23 cellular contexts compared by ENCODE assay signal in genomic region chr10:78614744-78615143, GRCh38.
A peak's percentile ranks its signal among the peaks of the same experiment; 100 is the strongest.
DNase-seq lines count a peak whose midpoint lies in the region; ATAC-seq, FAIRE-seq and TF ChIP-seq lines count a peak whose summit lies in the region.
"Had no signal": no experiment of that assay in that cellular context is flagged by ENCODE, and none has a peak within 500 bp of the region (broad histone marks: within the 10 kb centered on the region; RNA-seq: fewer than 3 reads in every experiment).

No MANE protein-coding gene starts in this region.

- no peak for TF ChIP-seq RAD21 in K562 (CRISPR knock-in tag; conservative IDR thresholded peaks at IDR 0.05 in 1 of 2, IDR thresholded peaks at IDR 0.05 in 1 of 2)

- H3K4ac ChIP-seq in trophoblast cell (ENCODE audit: low read depth, low read length) = no peak overlapping the region

- H3K9ac ChIP-seq in K562 (ENCODE audit: insufficient read depth in 1 of 2, low read depth in 2 of 2, low read length in 2 of 2) (no peak overlapping the region), endodermal cell (ENCODE audit: extremely low read depth, low read length, poor library complexity, severe bottlenecking) (no peak overlapping the region), trophoblast cell (ENCODE audit: low read length) (no peak overlapping the region)
- H3K9ac ChIP-seq: BLaER1 treated with 17β-estradiol and CSF1 and Interleukin-3, amounts not matched to agents 10 nM and 100 nM had no signal

- peaks cover 21% of the 10 kb centered on the region for H3K4me1 Mint-ChIP-seq in endodermal cell
- H3K4me1 Mint-ChIP-seq: B cell had no signal

- no peak overlapping the region for H2AK5ac ChIP-seq in trophoblast cell (ENCODE audit: low read length)

- H2BK12ac ChIP-seq in trophoblast cell (ENCODE audit: low read length) = no peak overlapping the region

- no TSS peak for BruUV-seq in K562 (replicated peaks; lab: Mats Ljungman, UMichigan)

- H3K27ac Mint-ChIP-seq in endodermal cell = no peak overlapping the region
- H3K27ac Mint-ChIP-seq: B cell; CD4-positive, alpha-beta T cell; CD8-positive, alpha-beta T cell had no signal

- no peak overlapping the region for H3K18ac ChIP-seq in trophoblast cell (ENCODE audit: low read length)

- TF ChIP-seq EP300 in K562 (IDR thresholded peaks at IDR 0.05; ENCODE audit: low read length) = no peak

- POLR2A ChIA-PET in K562 (lab: Yijun Ruan, JAX) = interaction anchor here (1.9 kb wide), 1 partner anchor 12 kb away, joined by 6 read pairs; no protein-coding TSS in a partner anchor

- CTCF ChIA-PET in K562 (lab: Yijun Ruan, JAX; ENCODE audit: low intra/inter-chr PET ratio) = no interaction called here

- no peaks in the 10 kb centered on the region for H4K20me1 ChIP-seq in K562 (replicated peaks; ENCODE audit: control insufficient read depth, insufficient read depth, low read length)
- H4K20me1 ChIP-seq: BLaER1 treated with 17β-estradiol and CSF1 and Interleukin-3, amounts not matched to agents 10 nM and 100 nM had no signal

- H2BK120ac ChIP-seq in trophoblast cell (ENCODE audit: insufficient read depth, low read length, poor library complexity) = no peak overlapping the region

- H3K27me3 Mint-ChIP-seq in endodermal cell (ENCODE audit: insufficient read depth) = peaks cover 15% of the 10 kb centered on the region

- H3K4me3 ChIP-seq in K562 = no peak overlapping the region
- no peak overlapping the region for H3K4me3 ChIP-seq in endodermal cell (ENCODE audit: low read length)
- H3K4me3 ChIP-seq in trophoblast cell (ENCODE audit: low read depth, low read length) = peak overlapping the region; percentile 37
- H3K4me3 ChIP-seq: A549; BLaER1 treated with 17β-estradiol and CSF1 and Interleukin-3, amounts not matched to agents 10 nM and 100 nM had no signal

- H3K14ac ChIP-seq in trophoblast cell (ENCODE audit: low read length) = no peak overlapping the region

- peak; percentile 3 for DNase-seq in activated CD8-positive, alpha-beta memory T cell treated with anti-CD3 and anti-CD28 coated beads for 24 hours
- no peak for DNase-seq in activated CD8-positive, alpha-beta memory T cell treated with anti-CD3 and anti-CD28 coated beads, Interleukin-2, amount 50 U/mL, for 48 hours
- DNase-seq in K562 (ENCODE audit: extremely low read depth in 1 of 4, low spot score in 3 of 4) (no peak), endodermal cell (peak; percentile 17), trophoblast cell (no peak), H54 (ENCODE audit: insufficient read length, low spot score) (no peak)
- DNase-seq: AML-193; Caco-2; Calu3; CD4-positive, alpha-beta T cell; DMS79 treated with DMSO at 0.1 percent for 48 hours; GF-D8 had no signal

- no peak overlapping the region for H4K12ac ChIP-seq in trophoblast cell (ENCODE audit: low read depth, low read length)

- no peak overlapping the region for H4K8ac ChIP-seq in trophoblast cell (ENCODE audit: low read depth, low read length)

- H3K36me3 ChIP-seq in K562 (ENCODE audit: control insufficient read depth, insufficient read depth, low read length) (no peaks in the 10 kb centered on the region), endodermal cell (ENCODE audit: control insufficient read depth, insufficient read depth, low read length) (no peaks in the 10 kb centered on the region), trophoblast cell (ENCODE audit: control insufficient read depth in 1 of 2, insufficient read depth in 2 of 2, low read length in 2 of 2) (no peaks in the 10 kb centered on the region)
- H3K36me3 ChIP-seq: BLaER1 treated with 17β-estradiol and CSF1 and Interleukin-3, amounts not matched to agents 10 nM and 100 nM had no signal

- H3K79me1 ChIP-seq in trophoblast cell (ENCODE audit: low read length) = peaks cover 4% of the 10 kb centered on the region

- H2AFZ ChIP-seq in K562 (ENCODE audit: low read depth, low read length) = no peak overlapping the region
- H2AFZ ChIP-seq in trophoblast cell (ENCODE audit: insufficient read depth, low read length, poor library complexity) = no peak overlapping the region

- TF ChIP-seq POLR2A in K562 (conservative IDR thresholded peaks at IDR 0.05) (no peak), H54 (IDR thresholded peaks at IDR 0.05; ENCODE audit: low read depth, low read length) (no peak)

- intact Hi-C loops in K562 (cut with micrococcal nuclease) = no loop called here

- ATAC-seq in K562 = no peak
- no peak for ATAC-seq in HG03280 (IDR thresholded peaks at IDR 0.05; ENCODE audit: unreplicated experiment)
- ATAC-seq: A549; CD8-positive, alpha-beta T cell had no signal

- H3K27ac ChIP-seq in K562 (ENCODE audit: extremely low read depth, low read depth, low read length) (no peak overlapping the region), endodermal cell (ENCODE audit: low read depth, low read length) (no peak overlapping the region), trophoblast cell (ENCODE audit: low read depth, low read length) (no peak overlapping the region)
- H3K27ac ChIP-seq: 22Rv1; A549; BLaER1 treated with 17β-estradiol and CSF1 and Interleukin-3, amounts not matched to agents 10 nM and 100 nM; C4-2B had no signal

- no peak overlapping the region for H4K91ac ChIP-seq in trophoblast cell (ENCODE audit: low read depth, low read length)

- H2BK5ac ChIP-seq in trophoblast cell (ENCODE audit: low read depth, low read length, poor library complexity) = no peak overlapping the region

- H3K4me2 ChIP-seq in K562 (ENCODE audit: insufficient read depth, low read length) (no peak overlapping the region), trophoblast cell (ENCODE audit: low read length) (no peak overlapping the region)
- H3K4me2 ChIP-seq: A549; BLaER1 treated with 17β-estradiol and CSF1 and Interleukin-3, amounts not matched to agents 10 nM and 100 nM had no signal

- H3K9me3 ChIP-seq in K562 (replicated peaks; ENCODE audit: control insufficient read depth, insufficient read depth, low read depth, low read length) (no peaks in the 10 kb centered on the region), endodermal cell (ENCODE audit: control insufficient read depth, low read length) (no peaks in the 10 kb centered on the region), trophoblast cell (ENCODE audit: insufficient read depth, low read depth, low read length) (no peaks in the 10 kb centered on the region)
- H3K9me3 ChIP-seq: A549 had no signal

- H3K27me3 ChIP-seq in K562 (ENCODE audit: control insufficient read depth in 2 of 2, insufficient read depth in 2 of 2, low read length in 2 of 2) (no peaks in the 10 kb centered on the region), endodermal cell (ENCODE audit: control insufficient read depth, insufficient read depth, low read length, poor library complexity, severe bottlenecking) (no peaks in the 10 kb centered on the region), trophoblast cell (ENCODE audit: insufficient read depth, low read length) (no peaks in the 10 kb centered on the region)
- H3K27me3 ChIP-seq: BLaER1 treated with 17β-estradiol and CSF1 and Interleukin-3, amounts not matched to agents 10 nM and 100 nM had no signal

- no peaks in the 10 kb centered on the region for H3K4me1 ChIP-seq in K562 (replicated peaks in 1 of 2; ENCODE audit: control insufficient read depth in 2 of 2, insufficient read depth in 2 of 2, low read length in 2 of 2)
- peaks cover 17% of the 10 kb centered on the region for H3K4me1 ChIP-seq in endodermal cell (ENCODE audit: control insufficient read depth, insufficient read depth, low read length)
- H3K4me1 ChIP-seq in trophoblast cell (ENCODE audit: control insufficient read depth in 1 of 2, insufficient read depth in 2 of 2, low read length in 2 of 2) = peaks cover 3 to 9% of the 10 kb centered on the region in 2 experiments
- H3K4me1 ChIP-seq: A549, Caco-2 had no signal

- no peak overlapping the region for H3K23ac ChIP-seq in trophoblast cell (ENCODE audit: low read length)

- in situ Hi-C loops in K562 (cut with MboI) = no loop called here

- H3K4me3 Mint-ChIP-seq in endodermal cell = no peak overlapping the region
- H3K4me3 Mint-ChIP-seq: B cell; CD4-positive, alpha-beta T cell; CD8-positive, alpha-beta T cell had no signal

- H3K9me3 Mint-ChIP-seq in endodermal cell = peaks cover 3% of the 10 kb centered on the region

- WGBS in K562 (ENCODE audit: insufficient coverage, low coverage, missing lambda C conversion rate) = 0% methylated on average over 3 of the region's 3 CpGs
- 90 to 100% methylated on average over 2 to 3 of the region's 3 CpGs for WGBS in endodermal cell (ENCODE audit: insufficient coverage in 1 of 2, insufficient read length in 1 of 2), 2 experiments
- WGBS in trophoblast cell (ENCODE audit: extremely low coverage, insufficient coverage, insufficient read length) = no CpG with 5 or more reads among the region's 3 CpGs

- no peak for TF ChIP-seq CTCF in K562 (IDR thresholded peaks at IDR 0.05 in 2 of 3, conservative IDR thresholded peaks at IDR 0.05 in 1 of 3; ENCODE audit: insufficient read depth in 2 of 3, low read depth in 1 of 3, low read length in 3 of 3)
- TF ChIP-seq CTCF in endodermal cell (conservative IDR thresholded peaks at IDR 0.05) = no peak

- H3K36me3 Mint-ChIP-seq in endodermal cell (ENCODE audit: low read depth) = no peaks in the 10 kb centered on the region
- H3K36me3 Mint-ChIP-seq: CD8-positive, alpha-beta T cell had no signal

- no peak for FAIRE-seq in K562 (lab: Jason Lieb, UNC)
- no peak for FAIRE-seq in H54 (lab: Jason Lieb, UNC)
- FAIRE-seq: A549, D721Med, G401.6, GM12891, GM19239 had no signal

- no peaks in the 10 kb centered on the region for H3K9me1 ChIP-seq in K562 (ENCODE audit: control insufficient read depth, insufficient read depth, low read length)

- H3K79me2 ChIP-seq in K562 (ENCODE audit: control insufficient read depth, insufficient read depth, low read length) (no peaks in the 10 kb centered on the region), trophoblast cell (ENCODE audit: control insufficient read depth, insufficient read depth, low read length, poor library complexity) (no peaks in the 10 kb centered on the region)

TF ChIP-seq in K562, 482 proteins besides CTCF, POLR2A, EP300 and RAD21:
- TF ChIP-seq XRCC5 (IDR thresholded peaks at IDR 0.05; ENCODE audit: low read depth, low read length) = no peak
- TF ChIP-seq GATAD2B (IDR thresholded peaks at IDR 0.05; ENCODE audit: borderline replicate concordance) = no peak
- TF ChIP-seq, protein P1, sequence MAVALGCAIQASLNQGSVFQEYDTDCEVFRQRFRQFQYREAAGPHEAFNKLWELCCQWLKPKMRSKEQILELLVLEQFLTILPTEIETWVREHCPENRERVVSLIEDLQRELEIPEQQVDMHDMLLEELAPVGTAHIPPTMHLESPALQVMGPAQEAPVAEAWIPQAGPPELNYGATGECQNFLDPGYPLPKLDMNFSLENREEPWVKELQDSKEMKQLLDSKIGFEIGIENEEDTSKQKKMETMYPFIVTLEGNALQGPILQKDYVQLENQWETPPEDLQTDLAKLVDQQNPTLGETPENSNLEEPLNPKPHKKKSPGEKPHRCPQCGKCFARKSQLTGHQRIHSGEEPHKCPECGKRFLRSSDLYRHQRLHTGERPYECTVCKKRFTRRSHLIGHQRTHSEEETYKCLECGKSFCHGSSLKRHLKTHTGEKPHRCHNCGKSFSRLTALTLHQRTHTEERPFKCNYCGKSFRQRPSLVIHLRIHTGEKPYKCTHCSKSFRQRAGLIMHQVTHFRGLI (CRISPR knock-in tag; IDR thresholded peaks at IDR 0.05) = no peak
- TF ChIP-seq RBM25 (IDR thresholded peaks at IDR 0.05; ENCODE audit: low read depth, low read length, severe bottlenecking) = peak; percentile 62
- TF ChIP-seq WHSC1 (IDR thresholded peaks at IDR 0.05; ENCODE audit: low read length) = no peak

Comparison
In these comparisons a context has a peak if more than half of its experiments do, and no peak if none do; other contexts are left out.
1. DNase-seq: peak in activated CD8-positive, alpha-beta memory T cell treated with anti-CD3 and anti-CD28 coated beads for 24 hours (single experiment) and endodermal cell (single experiment); none in activated CD8-positive, alpha-beta memory T cell treated with anti-CD3 and anti-CD28 coated beads, Interleukin-2, amount 50 U/mL, for 48 hours (single experiment), K562 (0 of 4), trophoblast cell (0 of 2) and H54 (single experiment).